ENCODE assay signal across 20 cellular contexts in the genomic region with DNA sequence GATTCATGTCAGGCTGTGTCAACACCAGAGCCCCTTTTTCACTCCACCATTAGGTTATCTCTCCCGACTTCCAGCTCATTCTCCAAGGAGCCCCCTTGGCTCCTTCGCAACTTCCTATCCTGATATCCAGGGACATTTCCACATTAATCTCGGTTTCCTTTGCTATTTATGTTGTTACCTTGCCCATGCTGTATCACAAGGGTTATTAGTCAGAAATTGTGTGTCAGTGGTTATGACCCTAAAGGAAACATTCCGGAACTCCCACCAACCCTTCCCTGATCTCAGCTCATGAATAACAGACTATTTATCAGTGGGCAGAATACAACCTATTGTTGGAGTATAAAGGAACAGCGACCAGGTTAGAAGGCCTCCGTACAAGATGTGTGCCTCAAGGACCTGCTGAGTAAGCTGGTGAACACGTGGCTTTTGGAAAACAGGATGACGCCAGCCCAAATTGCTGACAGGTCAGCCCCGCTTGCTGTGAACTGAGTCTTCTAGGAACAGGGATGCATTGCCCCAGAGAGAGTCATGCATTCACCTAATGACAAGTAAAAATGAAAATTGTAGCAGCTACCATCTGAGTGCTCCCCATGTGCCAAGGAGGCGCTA.
"Had no signal": no experiment of that assay in that cellular context is flagged by ENCODE, and none has a peak within 500 bp of the region (broad histone marks: within the 10 kb centered on the region; RNA-seq: fewer than 3 reads in every experiment).

No MANE protein-coding gene starts in this region.

- H3K27ac ChIP-seq: ascending aorta, breast epithelium, epithelial cell of prostate, lower lobe of right lung had no signal

- H3K4me1 ChIP-seq: ascending aorta, breast epithelium, lower lobe of right lung had no signal

- ATAC-seq: activated CD4-positive, CD25-positive, alpha-beta regulatory T cell treated with anti-CD3 and anti-CD28 coated beads, Interleukin-2, amount 50 U/mL, for 24 hours; lower lobe of right lung; natural killer cell treated with Interleukin-12 subunit alpha and Interleukin-12 subunit beta and Interleukin-15 and Interleukin-18, amount 100 ng/mL, for 72 hours; stimulated activated naive CD8-positive, alpha-beta T cell treated with anti-CD3 and anti-CD28 coated beads, Interleukin-15, amount 100 ng/mL, for 72 hours had no signal

- H3K4me1 Mint-ChIP-seq: activated CD4-positive, alpha-beta T cell treated with anti-CD3 and anti-CD28 coated beads, Interleukin-2, amount 10 ng/mL, durations not matched to agents 7 days and 5 days; activated naive CD4-positive, alpha-beta T cell treated with anti-CD3 and anti-CD28 coated beads, Interleukin-2, amount 50 U/mL, for 24 hours; stimulated activated naive CD8-positive, alpha-beta T cell treated with anti-CD3 and anti-CD28 coated beads, Interleukin-15, amount 100 ng/mL, for 72 hours had no signal

- H3K27me3 Mint-ChIP-seq: activated CD4-positive, alpha-beta T cell treated with anti-CD3 and anti-CD28 coated beads, Interleukin-2, amount 10 ng/mL, durations not matched to agents 7 days and 5 days; activated naive CD4-positive, alpha-beta T cell treated with anti-CD3 and anti-CD28 coated beads, Interleukin-2, amount 50 U/mL, for 24 hours had no signal

- H3K4me3 Mint-ChIP-seq: activated CD4-positive, alpha-beta T cell treated with anti-CD3 and anti-CD28 coated beads, Interleukin-2, amount 10 ng/mL, durations not matched to agents 7 days and 5 days; activated naive CD4-positive, alpha-beta T cell treated with anti-CD3 and anti-CD28 coated beads, Interleukin-2, amount 50 U/mL, for 24 hours; dendritic cell treated with granulocyte-macrophage colony-stimulating factor and Interleukin-4, amounts not matched to agents 40 ng/mL and 50 ng/mL, for 4 days; mesothelial cell of epicardium; natural killer cell treated with Interleukin-12 subunit alpha and Interleukin-12 subunit beta and Interleukin-15 and Interleukin-18, amount 100 ng/mL, for 72 hours; stimulated activated naive CD8-positive, alpha-beta T cell treated with anti-CD3 and anti-CD28 coated beads, Interleukin-15, amount 100 ng/mL, for 72 hours; type B pancreatic cell had no signal

- H3K36me3 ChIP-seq: ascending aorta, breast epithelium, lower lobe of right lung had no signal

- H3K9me3 Mint-ChIP-seq: activated CD4-positive, alpha-beta T cell treated with anti-CD3 and anti-CD28 coated beads, Interleukin-2, amount 10 ng/mL, durations not matched to agents 7 days and 5 days; activated naive CD4-positive, alpha-beta T cell treated with anti-CD3 and anti-CD28 coated beads, Interleukin-2, amount 50 U/mL, for 24 hours; dendritic cell treated with granulocyte-macrophage colony-stimulating factor and Interleukin-4, amounts not matched to agents 40 ng/mL and 50 ng/mL, for 4 days; mesothelial cell of epicardium; natural killer cell treated with Interleukin-12 subunit alpha and Interleukin-12 subunit beta and Interleukin-15 and Interleukin-18, amount 100 ng/mL, for 72 hours had no signal

- DNase-seq: activated CD4-positive, alpha-beta T cell treated with anti-CD3 and anti-CD28 coated beads, Interleukin-2, amount 10 ng/mL, durations not matched to agents 7 days and 5 days; activated CD8-positive, alpha-beta memory T cell treated with anti-CD3 and anti-CD28 coated beads, Interleukin-2, amount 50 U/mL, for 48 hours; activated effector memory CD4-positive, alpha-beta T cell treated with Interleukin-2 at 50 U/mL for 16 hours; activated T-cell treated with anti-CD3 and anti-CD28 coated beads, Interleukin-2, amount 50 U/mL, for 48 hours; lower lobe of right lung; posterior cingulate gyrus; small intestine; stimulated activated CD4-positive, alpha-beta T cell treated with anti-CD3 and anti-CD28 coated beads, Interleukin-15, amount 100 ng/mL, for 24 hours; stimulated activated CD4-positive, alpha-beta T cell treated with anti-CD3 and anti-CD28 coated beads, Interleukin-2, amount 100 ng/mL, for 48 hours; stimulated activated naive CD8-positive, alpha-beta T cell treated with anti-CD3 and anti-CD28 coated beads, Interleukin-15, amount 100 ng/mL, for 72 hours; T1000 had no signal

- H3K27ac Mint-ChIP-seq: activated CD4-positive, alpha-beta T cell treated with anti-CD3 and anti-CD28 coated beads, Interleukin-2, amount 10 ng/mL, durations not matched to agents 7 days and 5 days; activated naive CD4-positive, alpha-beta T cell treated with anti-CD3 and anti-CD28 coated beads, Interleukin-2, amount 50 U/mL, for 24 hours; dendritic cell treated with granulocyte-macrophage colony-stimulating factor and Interleukin-4, amounts not matched to agents 40 ng/mL and 50 ng/mL, for 4 days; mesothelial cell of epicardium; natural killer cell treated with Interleukin-12 subunit alpha and Interleukin-12 subunit beta and Interleukin-15 and Interleukin-18, amount 100 ng/mL, for 72 hours; stimulated activated naive CD8-positive, alpha-beta T cell treated with anti-CD3 and anti-CD28 coated beads, Interleukin-15, amount 100 ng/mL, for 72 hours; type B pancreatic cell had no signal

- H3K4me3 ChIP-seq: ascending aorta, breast epithelium, lower lobe of right lung had no signal

- H3K27me3 ChIP-seq: ascending aorta, breast epithelium had no signal

- H3K36me3 Mint-ChIP-seq: activated naive CD4-positive, alpha-beta T cell treated with anti-CD3 and anti-CD28 coated beads, Interleukin-2, amount 50 U/mL, for 24 hours; mesothelial cell of epicardium; natural killer cell treated with Interleukin-12 subunit alpha and Interleukin-12 subunit beta and Interleukin-15 and Interleukin-18, amount 100 ng/mL, for 72 hours; type B pancreatic cell had no signal

- H3K9me3 ChIP-seq: ascending aorta, breast epithelium, lower lobe of right lung had no signal
